18 cellular contexts compared by ENCODE assay signal in the genomic region with DNA sequence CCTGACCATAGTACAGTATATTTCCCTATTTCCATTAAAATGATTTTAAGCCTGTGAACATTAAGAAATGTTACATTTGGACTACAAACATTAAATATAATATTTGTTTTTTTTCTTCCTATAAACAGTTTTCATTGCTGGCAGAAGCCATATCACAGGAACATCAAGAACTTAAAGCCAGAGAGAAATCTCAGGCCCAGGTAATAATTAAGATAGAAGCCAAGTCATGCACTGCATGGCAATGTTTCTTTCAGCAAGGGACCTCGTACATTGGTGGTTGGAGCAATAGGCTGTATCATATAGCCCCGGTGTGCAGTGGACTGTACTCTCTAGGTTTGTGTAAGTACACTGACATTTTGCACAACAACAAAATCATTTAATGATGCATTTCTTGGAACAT. TPM values are rescaled to one million over a fixed set of nuclear protein-coding genes. Genes with fewer than 3 reads are reported as not detected.
A peak's percentile ranks its signal among the peaks of the same experiment; 100 is the strongest.
DNase-seq lines count a peak whose midpoint lies in the region; ATAC-seq and TF ChIP-seq lines count a peak whose summit lies in the region.
"Had no signal": no experiment of that assay in that cellular context is flagged by ENCODE, and none has a peak within 500 bp of the region (broad histone marks: within the 10 kb centered on the region; RNA-seq: fewer than 3 reads in every experiment).

No MANE protein-coding gene starts in this region.

- intact Hi-C loops in activated CD4-positive, alpha-beta memory T cell treated with anti-CD3 and anti-CD28 coated beads for 36 hours (cut with micrococcal nuclease), result no loop called here

- no peak overlapping the region for H2AFZ ChIP-seq in mesenchymal stem cell (ENCODE audit: low read depth, low read length)

- H3K27ac Mint-ChIP-seq in activated CD4-positive, alpha-beta memory T cell treated with anti-CD3 and anti-CD28 coated beads for 36 hours, result peak overlapping the region; percentile 7
- H3K27ac Mint-ChIP-seq in activated CD4-positive, alpha-beta memory T cell treated with anti-CD3 and anti-CD28 coated beads, Interleukin-2, amount 10 ng/mL, durations not matched to agents 7 days and 5 days, result no peak overlapping the region
- H3K27ac Mint-ChIP-seq: B cell had no signal

- no peak for DNase-seq in activated CD4-positive, alpha-beta memory T cell treated with anti-CD3 and anti-CD28 coated beads for 36 hours
- DNase-seq in activated CD4-positive, alpha-beta memory T cell treated with anti-CD3 and anti-CD28 coated beads, Interleukin-2, amount 10 ng/mL, durations not matched to agents 7 days and 5 days, result no peak
- no peak for DNase-seq in mesenchymal stem cell
- DNase-seq: Caco-2; CD4-positive, CD25-positive, alpha-beta regulatory T cell; NCI-H1105; NCI-H1694; NCI-H2081 treated with DMSO at 0.1 percent for 48 hours; NCI-H446 treated with DMSO at 0.1 percent for 48 hours; NCI-H69; Peyer's patch had no signal

- H3K4me1 Mint-ChIP-seq in activated CD4-positive, alpha-beta memory T cell treated with anti-CD3 and anti-CD28 coated beads for 36 hours (ENCODE audit: low read depth), result no peaks in the 10 kb centered on the region
- no peaks in the 10 kb centered on the region for H3K4me1 Mint-ChIP-seq in activated CD4-positive, alpha-beta memory T cell treated with anti-CD3 and anti-CD28 coated beads, Interleukin-2, amount 10 ng/mL, durations not matched to agents 7 days and 5 days
- H3K4me1 Mint-ChIP-seq: B cell had no signal

- no peak overlapping the region for H4K8ac ChIP-seq in mesenchymal stem cell (ENCODE audit: low read length)

- H3K4me1 ChIP-seq in mesenchymal stem cell (ENCODE audit: control insufficient read depth, insufficient read depth, low read depth, low read length) (peaks cover 11% of the 10 kb centered on the region), gastroesophageal sphincter (peaks cover 0 to 5% (median 0%) of the 10 kb centered on the region in 3 donors)
- H3K4me1 ChIP-seq: Caco-2, HAP-1, Peyer's patch had no signal

- no peak overlapping the region for H3K4me3 Mint-ChIP-seq in activated CD4-positive, alpha-beta memory T cell treated with anti-CD3 and anti-CD28 coated beads for 36 hours
- H3K4me3 Mint-ChIP-seq in activated CD4-positive, alpha-beta memory T cell treated with anti-CD3 and anti-CD28 coated beads, Interleukin-2, amount 10 ng/mL, durations not matched to agents 7 days and 5 days, result no peak overlapping the region
- H3K4me3 Mint-ChIP-seq: B cell; CD4-positive, CD25-positive, alpha-beta regulatory T cell had no signal

- H3K4me3 ChIP-seq in mesenchymal stem cell (ENCODE audit: insufficient read depth in 1 of 2, low read depth in 1 of 2, low read length in 2 of 2) (no peak overlapping the region), gastroesophageal sphincter (no peak overlapping the region)
- H3K4me3 ChIP-seq: HAP-1, Peyer's patch had no signal

- TF ChIP-seq EP300 in gastroesophageal sphincter (IDR thresholded peaks at IDR 0.05), result no peak

- H3K27ac ChIP-seq in C4-2B, result peak overlapping the region; percentile 66; the same call in 1 of the 2 replicates
- peak overlapping the region; percentile 85 for H3K27ac ChIP-seq in VCaP
- H3K27ac ChIP-seq in mesenchymal stem cell (ENCODE audit: low read length, poor library complexity, severe bottlenecking), result peak overlapping the region; percentile 21
- H3K27ac ChIP-seq in gastroesophageal sphincter, result no peak overlapping the region
- H3K27ac ChIP-seq: Peyer's patch had no signal

- no peak overlapping the region for H3K9ac ChIP-seq in mesenchymal stem cell (ENCODE audit: low read length)

- peaks cover 9% of the 10 kb centered on the region for H3K79me1 ChIP-seq in mesenchymal stem cell (replicated peaks; ENCODE audit: low read length, poor library complexity, severe bottlenecking)

- H3K18ac ChIP-seq in mesenchymal stem cell (ENCODE audit: low read depth in 1 of 2, low read length in 2 of 2), result no peak overlapping the region

- peaks cover 23% of the 10 kb centered on the region for H3K36me3 Mint-ChIP-seq in activated CD4-positive, alpha-beta memory T cell treated with anti-CD3 and anti-CD28 coated beads for 36 hours
- peaks cover 55% of the 10 kb centered on the region for H3K36me3 Mint-ChIP-seq in activated CD4-positive, alpha-beta memory T cell treated with anti-CD3 and anti-CD28 coated beads, Interleukin-2, amount 10 ng/mL, durations not matched to agents 7 days and 5 days (ENCODE audit: low read depth)

- 100% methylated on average over 1 of the region's 2 CpGs for WGBS in mesenchymal stem cell
- 75 to 89% methylated on average over 2 of the region's 2 CpGs for WGBS in gastroesophageal sphincter (ENCODE audit: low coverage in 1 of 2), 2 donors

- H2BK5ac ChIP-seq in mesenchymal stem cell (ENCODE audit: low read depth, low read length, poor library complexity, severe bottlenecking), result no peak overlapping the region

- no peaks in the 10 kb centered on the region for H3K9me3 Mint-ChIP-seq in activated CD4-positive, alpha-beta memory T cell treated with anti-CD3 and anti-CD28 coated beads for 36 hours
- no peaks in the 10 kb centered on the region for H3K9me3 Mint-ChIP-seq in activated CD4-positive, alpha-beta memory T cell treated with anti-CD3 and anti-CD28 coated beads, Interleukin-2, amount 10 ng/mL, durations not matched to agents 7 days and 5 days
- H3K9me3 Mint-ChIP-seq: CD4-positive, CD25-positive, alpha-beta regulatory T cell had no signal

- no peak overlapping the region for H2BK120ac ChIP-seq in mesenchymal stem cell (ENCODE audit: low read depth, low read length)

- CTCF ChIA-PET in activated CD4-positive, alpha-beta memory T cell treated with anti-CD3 and anti-CD28 coated beads for 36 hours (lab: Charles Lee), result no interaction called here
- CTCF ChIA-PET in activated CD4-positive, alpha-beta memory T cell treated with anti-CD3 and anti-CD28 coated beads, Interleukin-2, amount 10 ng/mL, durations not matched to agents 7 days and 5 days (lab: Charles Lee), result no interaction called here

- no peak overlapping the region for H3K14ac ChIP-seq in mesenchymal stem cell (ENCODE audit: low read length in 2 of 2)

- H3K9me3 ChIP-seq in mesenchymal stem cell (ENCODE audit: control insufficient read depth, low read length) (no peaks in the 10 kb centered on the region), gastroesophageal sphincter (no peaks in the 10 kb centered on the region)
- H3K9me3 ChIP-seq: Caco-2, HAP-1, Peyer's patch had no signal

- peak overlapping the region in 1 of 2 experiments; percentile 30 for H3K23ac ChIP-seq in mesenchymal stem cell (ENCODE audit: low read length in 2 of 2)

- no peaks in the 10 kb centered on the region for H3K27me3 Mint-ChIP-seq in activated CD4-positive, alpha-beta memory T cell treated with anti-CD3 and anti-CD28 coated beads for 36 hours
- no peaks in the 10 kb centered on the region for H3K27me3 Mint-ChIP-seq in activated CD4-positive, alpha-beta memory T cell treated with anti-CD3 and anti-CD28 coated beads, Interleukin-2, amount 10 ng/mL, durations not matched to agents 7 days and 5 days
- H3K27me3 Mint-ChIP-seq: B cell; CD4-positive, CD25-positive, alpha-beta regulatory T cell had no signal

- TF ChIP-seq CTCF in C4-2B (conservative IDR thresholded peaks at IDR 0.05), result no peak
- TF ChIP-seq CTCF in VCaP (conservative IDR thresholded peaks at IDR 0.05), result no peak
- TF ChIP-seq CTCF in gastroesophageal sphincter (IDR thresholded peaks at IDR 0.05), result no peak

- no peak overlapping the region for H2BK12ac ChIP-seq in mesenchymal stem cell (ENCODE audit: low read length in 2 of 2)

- ATAC-seq in gastroesophageal sphincter (no peak), HG03354 (IDR thresholded peaks at IDR 0.05; ENCODE audit: poor library complexity, severe bottlenecking, unreplicated experiment) (no peak), GM18873 (IDR thresholded peaks at IDR 0.05; ENCODE audit: low FRiP score, unreplicated experiment) (no peak)

- no peak overlapping the region for H3K4ac ChIP-seq in mesenchymal stem cell (ENCODE audit: low read depth in 1 of 2, low read length in 2 of 2)

- POLR2A ChIA-PET in activated CD4-positive, alpha-beta memory T cell treated with anti-CD3 and anti-CD28 coated beads for 36 hours (lab: Charles Lee), result no interaction called here
- POLR2A ChIA-PET in activated CD4-positive, alpha-beta memory T cell treated with anti-CD3 and anti-CD28 coated beads, Interleukin-2, amount 10 ng/mL, durations not matched to agents 7 days and 5 days (lab: Charles Lee), result interaction anchor here (1.1 kb wide), 1 partner anchor 8 kb away, joined by 3 read pairs; no protein-coding TSS in a partner anchor

- TF ChIP-seq POLR2A in gastroesophageal sphincter (IDR thresholded peaks at IDR 0.05), result no peak

- no peak overlapping the region for H2AK5ac ChIP-seq in mesenchymal stem cell (ENCODE audit: low read length, severe bottlenecking)

- peaks cover 44 to 96% of the 10 kb centered on the region in 2 experiments for H3K36me3 ChIP-seq in mesenchymal stem cell (ENCODE audit: control insufficient read depth in 1 of 2, insufficient read depth in 2 of 2, low read depth in 1 of 2, low read length in 2 of 2)
- peaks cover 2 to 100% of the 10 kb centered on the region in 2 donors for H3K36me3 ChIP-seq in gastroesophageal sphincter

- H2BK15ac ChIP-seq in mesenchymal stem cell (ENCODE audit: low read depth, poor library complexity, severe bottlenecking), result no peak overlapping the region

- H4K91ac ChIP-seq in mesenchymal stem cell (ENCODE audit: low read length), result no peak overlapping the region

- H3K27me3 ChIP-seq in mesenchymal stem cell (ENCODE audit: control insufficient read depth in 1 of 2, insufficient read depth in 1 of 2, low read length in 2 of 2) (no peaks in the 10 kb centered on the region), gastroesophageal sphincter (no peaks in the 10 kb centered on the region)
- H3K27me3 ChIP-seq: Peyer's patch had no signal

- H3K4me2 ChIP-seq in mesenchymal stem cell (ENCODE audit: low read length, poor library complexity, severe bottlenecking), result no peak overlapping the region

RNA-seq across cellular contexts. Expression of gene CEP95, which starts 30.1 kb away (rescaled TPM):
- 10 to 100 TPM; 29.9 to 37.8 TPM for total RNA-seq in activated CD4-positive, alpha-beta memory T cell treated with anti-CD3 and anti-CD28 coated beads for 36 hours
- total RNA-seq in activated CD4-positive, alpha-beta memory T cell treated with anti-CD3 and anti-CD28 coated beads, Interleukin-2, amount 10 ng/mL, durations not matched to agents 7 days and 5 days, result 10 to 100 TPM; 47.7 to 48.5 TPM
- 26.6 TPM for polyA plus RNA-seq in mesenchymal stem cell (2013, experiment 1 of 2)
- 22.1 TPM for polyA plus RNA-seq in mesenchymal stem cell (2013, experiment 2 of 2)
- 10 to 100 TPM; 18.6 to 52.0 (median 33.2) TPM for total RNA-seq in gastroesophageal sphincter

RNA-seq across cellular contexts. Expression of gene DDX5, which starts 30.8 kb away (rescaled TPM):
- total RNA-seq in activated CD4-positive, alpha-beta memory T cell treated with anti-CD3 and anti-CD28 coated beads for 36 hours, result 100 to 1,000 TPM; 583 to 626 TPM
- 100 to 1,000 TPM; 713 to 732 TPM for total RNA-seq in activated CD4-positive, alpha-beta memory T cell treated with anti-CD3 and anti-CD28 coated beads, Interleukin-2, amount 10 ng/mL, durations not matched to agents 7 days and 5 days
- polyA plus RNA-seq in mesenchymal stem cell (2013, experiment 1 of 2), result 649 TPM
- 611 TPM for polyA plus RNA-seq in mesenchymal stem cell (2013, experiment 2 of 2)
- 100 to 1,000 TPM; 585 to 908 (median 632) TPM for total RNA-seq in gastroesophageal sphincter

RNA-seq across cellular contexts. Expression of gene POLG2, which starts 40.1 kb away (rescaled TPM):
- total RNA-seq in activated CD4-positive, alpha-beta memory T cell treated with anti-CD3 and anti-CD28 coated beads for 36 hours, result 10 to 100 TPM; 25.8 to 28.1 TPM
- 10 to 100 TPM; 34.7 to 35.2 TPM for total RNA-seq in activated CD4-positive, alpha-beta memory T cell treated with anti-CD3 and anti-CD28 coated beads, Interleukin-2, amount 10 ng/mL, durations not matched to agents 7 days and 5 days
- polyA plus RNA-seq in mesenchymal stem cell (2013, experiment 1 of 2), result 6.1 TPM
- polyA plus RNA-seq in mesenchymal stem cell (2013, experiment 2 of 2), result 5.5 TPM
- 10 to 100 TPM in 1 of 4 donors, 1 to 10 TPM in 3; 1.4 to 12.6 (median 6.6) TPM for total RNA-seq in gastroesophageal sphincter

Comparison
In these comparisons a context has a peak if more than half of its experiments do, and no peak if none do; other contexts are left out.
1. H3K27ac ChIP-seq: peak in C4-2B (single experiment), VCaP (single experiment) and mesenchymal stem cell (single experiment); none in gastroesophageal sphincter (0 of 4).